In genomic region chr17:49180303-49180702, GRCh38 we compare ENCODE assay signal across 9 cellular contexts. TPM values are rescaled to one million over a fixed set of nuclear protein-coding genes. Genes with fewer than 3 reads are reported as not detected.
DNase-seq lines count a peak whose midpoint lies in the region; ATAC-seq and TF ChIP-seq lines count a peak whose summit lies in the region.
"Had no signal": no experiment of that assay in that cellular context is flagged by ENCODE, and none has a peak within 500 bp of the region (broad histone marks: within the 10 kb centered on the region; RNA-seq: fewer than 3 reads in every experiment).

No MANE protein-coding gene starts in this region.

- peaks cover 3% of the 10 kb centered on the region for H3K27me3 Mint-ChIP-seq in chondrocyte (ENCODE audit: low read depth)

- no peak overlapping the region for H3K27ac Mint-ChIP-seq in chondrocyte (ENCODE audit: unreplicated experiment)

- no peaks in the 10 kb centered on the region for H3K4me1 ChIP-seq in liver (ENCODE audit: control insufficient read depth in 4 of 4, insufficient read depth in 4 of 4, low read length in 3 of 4)
- H3K4me1 ChIP-seq: BLaER1 had no signal

- H3K9ac ChIP-seq in liver (ENCODE audit: low read depth in 1 of 2, low read length in 2 of 2), result no peak overlapping the region
- H3K9ac ChIP-seq: BLaER1 had no signal

- no peaks in the 10 kb centered on the region for H3K4me1 Mint-ChIP-seq in chondrocyte (ENCODE audit: low read depth)

- peaks cover 26% of the 10 kb centered on the region for H3K9me3 Mint-ChIP-seq in chondrocyte (ENCODE audit: low read depth)

- WGBS in liver, result 13% methylated on average over 5 of the region's 5 CpGs

- peaks cover 8 to 22% (median 9%) of the 10 kb centered on the region in 4 donors for H3K9me3 ChIP-seq in liver (ENCODE audit: control insufficient read depth in 4 of 4, low read length in 3 of 4)

- no peak overlapping the region for H3K4me3 ChIP-seq in liver (ENCODE audit: low read depth in 1 of 3, low read length in 3 of 3)
- H3K4me3 ChIP-seq: BLaER1 had no signal

- DNase-seq in NCI-H1105 treated with DMSO at 0.1 percent for 48 hours (lab: John Stamatoyannopoulos, UW), result peak; percentile 8
- no peak for DNase-seq in NCI-H1105 (lab: John Stamatoyannopoulos, UW)
- DNase-seq in NCI-H1694 treated with DMSO at 0.1 percent for 48 hours (lab: John Stamatoyannopoulos, UW), result peak; percentile 49
- peak; percentile 59 to 66 for DNase-seq in activated CD4-positive, alpha-beta T cell treated with anti-CD3 and anti-CD28 coated beads for 4 hours
- DNase-seq in chondrocyte (ENCODE audit: low spot score), result no peak
- DNase-seq in stimulated activated CD8-positive, alpha-beta memory T cell treated with anti-CD3 and anti-CD28 coated beads, Interleukin-12 subunit alpha, Interleukin-12 subunit beta, amount 100 ng/mL, for 1 hour (ENCODE audit: low read depth), result peak; percentile 53

- no peaks in the 10 kb centered on the region for H3K36me3 ChIP-seq in liver (ENCODE audit: control insufficient read depth in 4 of 4, insufficient read depth in 3 of 4, low read depth in 1 of 4, low read length in 3 of 4)
- H3K36me3 ChIP-seq: BLaER1 had no signal

- H3K27me3 ChIP-seq in liver (ENCODE audit: control insufficient read depth in 4 of 4, insufficient read depth in 4 of 4, low read length in 3 of 4), result no peaks in the 10 kb centered on the region
- H3K27me3 ChIP-seq: BLaER1 had no signal

- H3K36me3 Mint-ChIP-seq in chondrocyte (ENCODE audit: low read depth), result peaks cover 8% of the 10 kb centered on the region

- no peak overlapping the region for H3K27ac ChIP-seq in liver (ENCODE audit: low read depth in 1 of 2, low read length in 2 of 2)
- H3K27ac ChIP-seq: BLaER1 had no signal

- no peak for ATAC-seq in GM19455 (IDR thresholded peaks at IDR 0.05; ENCODE audit: unreplicated experiment)

- TF ChIP-seq CTCF in chondrocyte (IDR thresholded peaks at IDR 0.05) (peak; percentile 85), liver (IDR thresholded peaks at IDR 0.05; ENCODE audit: low read depth, low read length, missing input control) (peak; percentile 81)

- TF ChIP-seq RAD21 in liver (IDR thresholded peaks at IDR 0.05), result peak; percentile 90 to 91

- H3K4me3 Mint-ChIP-seq in chondrocyte (ENCODE audit: unreplicated experiment), result no peak overlapping the region

TF ChIP-seq in liver, 16 proteins besides CTCF, POLR2A, EP300 and RAD21:
- TF ChIP-seq TAF1 (conservative IDR thresholded peaks at IDR 0.05) (no peak), YY1 (IDR thresholded peaks at IDR 0.05) (no peak), EGR1 (IDR thresholded peaks at IDR 0.05; ENCODE audit: low read depth in 2 of 2) (no peak), ATF3 (IDR thresholded peaks at IDR 0.05) (no peak), FOXA1 (IDR thresholded peaks at IDR 0.05) (no peak), RXRA (IDR thresholded peaks at IDR 0.05) (no peak), MAX (IDR thresholded peaks at IDR 0.05) (no peak), HNF4G (IDR thresholded peaks at IDR 0.05) (no peak), JUND (IDR thresholded peaks at IDR 0.05) (no peak), ZBTB33 (IDR thresholded peaks at IDR 0.05) (no peak), REST (IDR thresholded peaks at IDR 0.05) (no peak), HNF4A (conservative IDR thresholded peaks at IDR 0.05) (no peak), FOXA2 (IDR thresholded peaks at IDR 0.05) (no peak)

RNA-seq across cellular contexts. Expression of gene GNGT2, which starts 30.1 kb away (rescaled TPM):
- not detected in 3 replicates for total RNA-seq in chondrocyte
- 1 to 10 TPM in 1 of 2 donors, under 1 TPM in 1; 0.23 to 1.1 TPM for total RNA-seq in liver
- polyA plus RNA-seq in liver, result 1 to 10 TPM; 1.2 to 2.2 TPM

RNA-seq across cellular contexts. Expression of gene ABI3, which starts 30.2 kb away (rescaled TPM):
- not detected in 3 replicates for total RNA-seq in chondrocyte
- 1 to 10 TPM; 4.9 to 8.8 TPM for total RNA-seq in liver
- 1 to 10 TPM; 4.7 to 6.0 TPM for polyA plus RNA-seq in liver

RNA-seq across cellular contexts. Expression of gene B4GALNT2, which starts 47.7 kb away (rescaled TPM):
- total RNA-seq in chondrocyte (0.07 TPM in 1 of 3 replicates, not detected in the others), liver (not detected)
- polyA plus RNA-seq in liver, result not detected

RNA-seq across cellular contexts. Expression of gene PHOSPHO1, which starts 50.3 kb away (rescaled TPM):
- total RNA-seq in chondrocyte, result 0.36 TPM in 1 of 3 replicates, not detected in the others
- total RNA-seq in liver, result 10 to 100 TPM in 1 of 2 donors, under 1 TPM in 1; 0.42 to 99.4 TPM
- under 1 TPM; 0.22 to 0.38 TPM for polyA plus RNA-seq in liver

Comparison
In these comparisons a context has a peak if more than half of its experiments do, and no peak if none do; other contexts are left out.
1. DNase-seq: peak in NCI-H1105 treated with DMSO at 0.1 percent for 48 hours (single experiment), NCI-H1694 treated with DMSO at 0.1 percent for 48 hours (single experiment), activated CD4-positive, alpha-beta T cell treated with anti-CD3 and anti-CD28 coated beads for 4 hours (2 of 2) and stimulated activated CD8-positive, alpha-beta memory T cell treated with anti-CD3 and anti-CD28 coated beads, Interleukin-12 subunit alpha, Interleukin-12 subunit beta, amount 100 ng/mL, for 1 hour (single experiment); none in NCI-H1105 (single experiment) and chondrocyte (single experiment).